In the genomic region with DNA sequence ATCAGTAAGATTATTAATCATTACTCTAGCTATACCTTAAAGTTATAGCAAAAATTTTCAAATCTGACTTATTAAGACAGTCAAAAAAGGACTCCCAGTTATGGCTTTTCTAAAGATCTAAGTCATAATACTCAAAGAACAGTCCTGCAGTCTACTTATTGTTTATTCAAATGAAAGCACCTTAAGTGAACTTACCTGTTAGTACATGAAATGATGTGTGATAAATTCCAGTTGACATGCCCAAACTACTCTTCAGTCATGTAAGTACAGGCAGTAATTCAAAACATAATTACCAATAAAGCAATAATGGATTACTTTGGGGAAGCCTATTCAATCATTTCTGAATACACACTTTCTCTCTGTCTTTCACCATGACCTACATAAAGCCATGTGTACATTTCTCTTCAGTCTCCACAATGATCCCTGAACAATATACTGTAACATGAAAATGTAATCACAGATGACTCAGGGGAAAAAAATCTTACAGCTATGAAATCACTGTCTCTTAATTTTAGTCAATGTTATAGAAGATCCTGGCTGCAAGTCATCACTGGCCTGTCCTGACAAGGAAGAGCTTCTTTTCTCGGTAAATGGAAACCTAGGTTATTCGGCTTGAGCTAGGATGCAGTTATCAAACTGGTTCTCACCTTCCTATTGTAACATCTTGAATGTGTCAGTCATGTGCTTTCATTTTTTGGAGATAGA, we compare ENCODE assay signal across 18 cellular contexts.
"Had no signal": no experiment of that assay in that cellular context is flagged by ENCODE, and none has a peak within 500 bp of the region (broad histone marks: within the 10 kb centered on the region; RNA-seq: fewer than 3 reads in every experiment).

No MANE protein-coding gene starts in this region.

- DNase-seq: activated B cell treated with CpG ODN at 0.5 μM for 24 hours; activated CD4-positive, alpha-beta memory T cell treated with anti-CD3 and anti-CD28 coated beads for 36 hours; activated CD4-positive, alpha-beta T cell treated with anti-CD3 and anti-CD28 coated beads for 4 hours; activated naive CD8-positive, alpha-beta T cell treated with anti-CD3 and anti-CD28 coated beads for 36 hours; activated T-cell treated with anti-CD3 and anti-CD28 coated beads for 4 hours; body of pancreas; central memory CD4-positive, alpha-beta T cell; hippocampal formation; kidney; left ventricle myocardium inferior; nephron progenitor cell; nucleus accumbens; retina; stimulated activated CD4-positive, alpha-beta T cell treated with anti-CD3 and anti-CD28 coated beads, Interleukin-1b, Interleukin-23, amount 100 ng/mL, for 48 hours; stimulated activated CD8-positive, alpha-beta memory T cell treated with anti-CD3 and anti-CD28 coated beads, Interleukin-4, amount 100 ng/mL, for 48 hours; stimulated activated naive CD4-positive, alpha-beta T cell; T-cell had no signal

- ATAC-seq: body of pancreas, T-cell had no signal

- H3K4me3 ChIP-seq: body of pancreas, coronary artery, left ventricle myocardium inferior had no signal

- H3K36me3 ChIP-seq: left ventricle myocardium inferior had no signal

- H3K27ac ChIP-seq: body of pancreas, coronary artery, left ventricle myocardium inferior had no signal

- H3K4me1 ChIP-seq: body of pancreas, left ventricle myocardium inferior had no signal

- H3K27me3 ChIP-seq: body of pancreas had no signal

- H3K9me3 ChIP-seq: body of pancreas, left ventricle myocardium inferior had no signal
